Comparison of ENCODE assay signal across 12 cellular contexts in the genomic region with DNA sequence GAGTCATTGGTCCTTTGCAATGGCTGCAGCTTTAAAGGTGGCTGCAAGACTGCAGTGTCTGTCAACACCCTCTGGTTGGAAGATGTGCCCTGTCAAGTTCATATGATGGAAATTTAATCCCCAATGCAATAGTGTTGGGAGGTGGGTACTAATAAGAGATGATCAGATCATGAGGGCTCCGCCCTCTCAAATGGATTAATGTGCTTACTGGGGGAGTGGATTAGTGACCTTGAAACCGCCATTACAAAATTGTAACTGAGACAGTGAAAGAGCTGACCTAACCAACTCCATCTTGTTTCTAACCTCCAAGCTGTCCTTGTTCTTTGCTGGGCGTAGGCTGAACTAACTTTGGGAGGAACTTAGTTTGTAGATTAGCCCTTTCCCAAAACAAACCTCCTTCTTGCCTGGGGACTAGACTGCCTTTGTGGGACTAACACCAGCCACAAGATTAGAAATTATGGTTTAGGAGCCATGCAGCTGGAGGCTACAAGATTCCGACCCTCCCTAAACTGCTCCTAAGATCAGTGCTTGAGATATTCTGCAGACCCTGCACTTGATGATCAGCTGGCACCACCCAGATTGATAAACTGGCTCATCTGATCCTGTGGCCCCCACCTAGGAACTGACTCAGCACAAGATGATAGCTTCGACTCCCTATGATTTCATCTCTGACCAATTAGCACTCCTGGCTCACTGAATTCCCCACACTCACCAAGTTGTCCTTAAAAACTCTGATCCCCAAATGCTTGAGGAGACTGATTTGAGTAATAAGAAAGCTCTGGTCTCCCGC. TPM values are rescaled to one million over a fixed set of nuclear protein-coding genes. Genes with fewer than 3 reads are reported as not detected.
"Had no signal": no experiment of that assay in that cellular context is flagged by ENCODE, and none has a peak within 500 bp of the region (broad histone marks: within the 10 kb centered on the region; RNA-seq: fewer than 3 reads in every experiment).

No MANE protein-coding gene starts in this region.

- H3K4me3 ChIP-seq: GM23338, HAP-1 had no signal

- DNase-seq: H7, HFFc6, KBM-7 had no signal

- H3K4me1 Mint-ChIP-seq: IgD-negative memory B cell had no signal

- H3K9me3 Mint-ChIP-seq: GM23338 had no signal

- H3K4me3 Mint-ChIP-seq: GM23338, HFFc6, IgD-negative memory B cell had no signal

- H3K27ac Mint-ChIP-seq: GM23338, HFFc6, IgD-negative memory B cell had no signal

- H3K27ac ChIP-seq: HL-60, KMS-11 had no signal

- H3K4me1 ChIP-seq: HAP-1 had no signal

- H3K36me3 Mint-ChIP-seq: IgD-negative memory B cell had no signal

- H3K36me3 ChIP-seq: HAP-1 had no signal

- ATAC-seq: GM23338, HCT116, HepG2 had no signal

- H3K9me3 ChIP-seq: HAP-1 had no signal

RNA-seq across cellular contexts. Expression of a gene that starts 13.7 kb away (rescaled TPM):
- total RNA-seq: H4, HepG2, HFFc6, HT1080 had no signal
- polyA plus RNA-seq: HepG2, IgD-negative memory B cell had no signal
